ENCODE assay signal across 18 cellular contexts in the genomic region with DNA sequence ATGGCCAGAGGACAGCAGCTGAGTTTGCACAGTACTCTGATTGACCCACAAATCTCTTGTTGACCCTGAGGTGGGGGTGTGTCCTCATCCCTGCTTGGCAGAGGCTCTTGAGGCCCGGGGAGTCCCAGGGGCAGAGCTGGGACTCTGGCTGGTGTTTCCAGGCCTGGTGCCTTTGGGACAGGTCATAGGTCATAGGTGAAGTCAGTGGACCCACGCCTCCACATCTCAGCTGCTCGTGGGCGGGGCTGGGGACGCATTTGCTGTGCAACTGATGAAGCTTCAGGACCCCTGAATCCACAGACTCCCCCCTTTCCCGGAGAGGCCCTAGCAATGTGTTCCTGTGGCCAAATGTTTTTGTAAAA. TPM values are rescaled to one million over a fixed set of nuclear protein-coding genes. Genes with fewer than 3 reads are reported as not detected.
A peak's percentile ranks its signal among the peaks of the same experiment; 100 is the strongest.
DNase-seq lines count a peak whose midpoint lies in the region; ATAC-seq and TF ChIP-seq lines count a peak whose summit lies in the region.
"Had no signal": no experiment of that assay in that cellular context is flagged by ENCODE, and none has a peak within 500 bp of the region (broad histone marks: within the 10 kb centered on the region; RNA-seq: fewer than 3 reads in every experiment).

No MANE protein-coding gene starts in this region.

- ATAC-seq in naive B cell (ENCODE audit: low read depth in 2 of 2) = no peak
- ATAC-seq: activated CD4-positive, CD25-positive, alpha-beta regulatory T cell treated with anti-CD3 and anti-CD28 coated beads, Interleukin-2, amount 50 U/mL, for 24 hours; activated T-cell treated with anti-CD3 and anti-CD28 coated beads, Interleukin-2, amount 50 U/mL, for 4 hours; gastroesophageal sphincter; Panc1 had no signal

- TF ChIP-seq CTCF in colonic mucosa (IDR thresholded peaks at IDR 0.05) (no peak), testis (IDR thresholded peaks at IDR 0.05) (no peak)

- no peak overlapping the region for H2AK5ac ChIP-seq in mesendoderm (ENCODE audit: low read length)

- POLR2A ChIA-PET in activated CD4-positive, alpha-beta memory T cell treated with anti-CD3 and anti-CD28 coated beads, Interleukin-2, amount 10 ng/mL, durations not matched to agents 7 days and 5 days (lab: Charles Lee) = no interaction called here
- POLR2A ChIA-PET in activated CD4-positive, alpha-beta memory T cell treated with anti-CD3 and anti-CD28 coated beads for 36 hours (lab: Charles Lee) = no interaction called here

- H3K36me3 ChIP-seq in colonic mucosa (no peaks in the 10 kb centered on the region), testis (ENCODE audit: low read depth, missing control alignments) (no peaks in the 10 kb centered on the region), mesendoderm (ENCODE audit: control insufficient read depth, insufficient read depth, low read length) (no peaks in the 10 kb centered on the region)
- H3K36me3 ChIP-seq: gastroesophageal sphincter had no signal

- H3K36me3 Mint-ChIP-seq in activated CD4-positive, alpha-beta memory T cell treated with anti-CD3 and anti-CD28 coated beads, Interleukin-2, amount 10 ng/mL, durations not matched to agents 7 days and 5 days (ENCODE audit: low read depth) = no peaks in the 10 kb centered on the region
- no peaks in the 10 kb centered on the region for H3K36me3 Mint-ChIP-seq in activated CD4-positive, alpha-beta memory T cell treated with anti-CD3 and anti-CD28 coated beads for 36 hours
- H3K36me3 Mint-ChIP-seq in naive B cell = peaks cover 5 to 17% of the 10 kb centered on the region in 2 donors
- H3K36me3 Mint-ChIP-seq in activated T-helper 1 cell treated with anti-CD3 and anti-CD28 coated beads, Interleukin-12 subunit alpha, Interleukin-12 subunit beta, Interleukin-2, Interleukin-4 antibody, amounts not matched to agents 30 ng/mL and 10 ng/mL and 1 ng/mL, durations not matched to agents 14 hours and 24 hours and 36 hours (ENCODE audit: low read depth) = peaks cover 3% of the 10 kb centered on the region

- H3K4me1 Mint-ChIP-seq in activated CD4-positive, alpha-beta memory T cell treated with anti-CD3 and anti-CD28 coated beads, Interleukin-2, amount 10 ng/mL, durations not matched to agents 7 days and 5 days = peaks cover 19% of the 10 kb centered on the region
- peaks cover 9% of the 10 kb centered on the region for H3K4me1 Mint-ChIP-seq in activated CD4-positive, alpha-beta memory T cell treated with anti-CD3 and anti-CD28 coated beads for 36 hours (ENCODE audit: low read depth)
- H3K4me1 Mint-ChIP-seq in naive B cell = peaks cover 44 to 63% (median 59%) of the 10 kb centered on the region in 3 donors
- peaks cover 11% of the 10 kb centered on the region for H3K4me1 Mint-ChIP-seq in activated T-helper 1 cell treated with anti-CD3 and anti-CD28 coated beads, Interleukin-12 subunit alpha, Interleukin-12 subunit beta, Interleukin-2, Interleukin-4 antibody, amounts not matched to agents 30 ng/mL and 10 ng/mL and 1 ng/mL, durations not matched to agents 14 hours and 24 hours and 36 hours (ENCODE audit: low read depth)

- no peaks in the 10 kb centered on the region for H3K27me3 ChIP-seq in colonic mucosa
- no peaks in the 10 kb centered on the region for H3K27me3 ChIP-seq in testis
- no peaks in the 10 kb centered on the region for H3K27me3 ChIP-seq in mesendoderm (ENCODE audit: insufficient read depth, low read length, poor library complexity)
- H3K27me3 ChIP-seq: gastroesophageal sphincter had no signal

- no peak overlapping the region for H3K9ac ChIP-seq in colonic mucosa (ENCODE audit: low read depth in 2 of 2, low read length in 2 of 2)
- no peak overlapping the region for H3K9ac ChIP-seq in mesendoderm (ENCODE audit: low read length)

- no peak overlapping the region for H3K4me2 ChIP-seq in mesendoderm (ENCODE audit: low read length)

- H3K4me3 ChIP-seq in colonic mucosa (peak overlapping the region; percentile 16), testis (no peak overlapping the region), mesendoderm (ENCODE audit: low read length) (no peak overlapping the region)

- H2BK5ac ChIP-seq in mesendoderm (ENCODE audit: low read length) = no peak overlapping the region

- H3K27ac Mint-ChIP-seq in activated CD4-positive, alpha-beta memory T cell treated with anti-CD3 and anti-CD28 coated beads, Interleukin-2, amount 10 ng/mL, durations not matched to agents 7 days and 5 days = no peak overlapping the region
- no peak overlapping the region for H3K27ac Mint-ChIP-seq in activated CD4-positive, alpha-beta memory T cell treated with anti-CD3 and anti-CD28 coated beads for 36 hours
- H3K27ac Mint-ChIP-seq in naive B cell = peak overlapping the region in 4 of 6 donors; percentile 53 to 99 (median 96)
- H3K27ac Mint-ChIP-seq in activated T-helper 1 cell treated with anti-CD3 and anti-CD28 coated beads, Interleukin-12 subunit alpha, Interleukin-12 subunit beta, Interleukin-2, Interleukin-4 antibody, amounts not matched to agents 30 ng/mL and 10 ng/mL and 1 ng/mL, durations not matched to agents 14 hours and 24 hours and 36 hours = no peak overlapping the region

- peaks cover 14% of the 10 kb centered on the region for H3K27me3 Mint-ChIP-seq in activated CD4-positive, alpha-beta memory T cell treated with anti-CD3 and anti-CD28 coated beads, Interleukin-2, amount 10 ng/mL, durations not matched to agents 7 days and 5 days
- peaks cover 10% of the 10 kb centered on the region for H3K27me3 Mint-ChIP-seq in activated CD4-positive, alpha-beta memory T cell treated with anti-CD3 and anti-CD28 coated beads for 36 hours
- H3K27me3 Mint-ChIP-seq in naive B cell = peaks cover 0 to 19% (median 15%) of the 10 kb centered on the region in 3 donors
- peaks cover 17% of the 10 kb centered on the region for H3K27me3 Mint-ChIP-seq in activated T-helper 1 cell treated with anti-CD3 and anti-CD28 coated beads, Interleukin-12 subunit alpha, Interleukin-12 subunit beta, Interleukin-2, Interleukin-4 antibody, amounts not matched to agents 30 ng/mL and 10 ng/mL and 1 ng/mL, durations not matched to agents 14 hours and 24 hours and 36 hours (ENCODE audit: insufficient read depth)

- peak overlapping the region; percentile 40 for H3K27ac ChIP-seq in colonic mucosa
- peak overlapping the region; percentile 25 to 77 for H3K27ac ChIP-seq in testis
- no peak overlapping the region for H3K27ac ChIP-seq in mesendoderm (ENCODE audit: low read depth, low read length)

- no peak overlapping the region for H3K4ac ChIP-seq in mesendoderm (ENCODE audit: low read depth, low read length)

- H2BK120ac ChIP-seq in mesendoderm (ENCODE audit: low read depth, low read length) = no peak overlapping the region

- H2BK15ac ChIP-seq in mesendoderm (replicated peaks; ENCODE audit: low read depth) = no peak overlapping the region

- no peak overlapping the region for H4K8ac ChIP-seq in mesendoderm (ENCODE audit: low read depth, low read length)

- intact Hi-C loops in activated CD4-positive, alpha-beta memory T cell treated with anti-CD3 and anti-CD28 coated beads for 36 hours (cut with micrococcal nuclease) = no loop called here
- intact Hi-C loops in colonic mucosa (cut with DNase I) (loop anchor here (5.0 kb wide), 1 partner anchor 97 kb away; a partner anchor contains a TSS), testis (cut with DNase I; ENCODE audit: low total_unique reads) (no loop called here)
- intact Hi-C loops in activated T-helper 1 cell treated with anti-CD3 and anti-CD28 coated beads, Interleukin-12 subunit alpha, Interleukin-12 subunit beta, Interleukin-2, Interleukin-4 antibody, amounts not matched to agents 30 ng/mL and 10 ng/mL and 1 ng/mL, durations not matched to agents 14 hours and 24 hours and 36 hours (cut with micrococcal nuclease) = no loop called here

- no peaks in the 10 kb centered on the region for H3K79me1 ChIP-seq in mesendoderm (ENCODE audit: low read length)

- CTCF ChIA-PET in activated CD4-positive, alpha-beta memory T cell treated with anti-CD3 and anti-CD28 coated beads, Interleukin-2, amount 10 ng/mL, durations not matched to agents 7 days and 5 days (lab: Charles Lee) = interaction anchor here (1.7 kb wide), 1 partner anchor 21 kb away, joined by 7 read pairs; no protein-coding TSS in a partner anchor
- CTCF ChIA-PET in activated CD4-positive, alpha-beta memory T cell treated with anti-CD3 and anti-CD28 coated beads for 36 hours (lab: Charles Lee) = interaction anchor here (1.2 kb wide), 1 partner anchor 21 kb away, joined by 5 read pairs; no protein-coding TSS in a partner anchor

- no peaks in the 10 kb centered on the region for H3K9me3 Mint-ChIP-seq in activated CD4-positive, alpha-beta memory T cell treated with anti-CD3 and anti-CD28 coated beads, Interleukin-2, amount 10 ng/mL, durations not matched to agents 7 days and 5 days
- H3K9me3 Mint-ChIP-seq in activated CD4-positive, alpha-beta memory T cell treated with anti-CD3 and anti-CD28 coated beads for 36 hours = no peaks in the 10 kb centered on the region
- H3K9me3 Mint-ChIP-seq in naive B cell = no peaks in the 10 kb centered on the region
- no peaks in the 10 kb centered on the region for H3K9me3 Mint-ChIP-seq in activated T-helper 1 cell treated with anti-CD3 and anti-CD28 coated beads, Interleukin-12 subunit alpha, Interleukin-12 subunit beta, Interleukin-2, Interleukin-4 antibody, amounts not matched to agents 30 ng/mL and 10 ng/mL and 1 ng/mL, durations not matched to agents 14 hours and 24 hours and 36 hours
- H3K9me3 Mint-ChIP-seq: activated T-cell treated with anti-CD3 and anti-CD28 coated beads, Interleukin-2, amount 50 U/mL, for 4 hours had no signal

- H3K9me3 ChIP-seq in colonic mucosa (no peaks in the 10 kb centered on the region), testis (no peaks in the 10 kb centered on the region)
- H3K9me3 ChIP-seq: gastroesophageal sphincter had no signal

- no peak overlapping the region for H4K5ac ChIP-seq in mesendoderm (ENCODE audit: low read length)

- no peak overlapping the region for H3K56ac ChIP-seq in mesendoderm (ENCODE audit: low read length)

- H3K18ac ChIP-seq in mesendoderm (ENCODE audit: low read length) = no peak overlapping the region

- no peaks in the 10 kb centered on the region for H3K4me1 ChIP-seq in colonic mucosa
- H3K4me1 ChIP-seq in testis = peaks cover 27% of the 10 kb centered on the region
- no peaks in the 10 kb centered on the region for H3K4me1 ChIP-seq in mesendoderm (ENCODE audit: control insufficient read depth, low read depth, low read length)

- TF ChIP-seq POLR2A in testis (IDR thresholded peaks at IDR 0.05) = no peak

- H3K23ac ChIP-seq in mesendoderm (ENCODE audit: low read length) = no peak overlapping the region

- H3K79me2 ChIP-seq in mesendoderm (ENCODE audit: control insufficient read depth, insufficient read depth, low read length) = no peaks in the 10 kb centered on the region

- 87 to 88% methylated on average over 5 to 6 of the region's 6 CpGs for WGBS in testis, 2 donors
- no CpG with 5 or more reads among the region's 6 CpGs for WGBS in mesendoderm (ENCODE audit: extremely low coverage, insufficient coverage, low lambda C conversion rate)

- no peak overlapping the region for H3K4me3 Mint-ChIP-seq in activated CD4-positive, alpha-beta memory T cell treated with anti-CD3 and anti-CD28 coated beads, Interleukin-2, amount 10 ng/mL, durations not matched to agents 7 days and 5 days
- no peak overlapping the region for H3K4me3 Mint-ChIP-seq in activated CD4-positive, alpha-beta memory T cell treated with anti-CD3 and anti-CD28 coated beads for 36 hours
- H3K4me3 Mint-ChIP-seq in naive B cell = peak overlapping the region; percentile 92 to 99 (median 97)
- no peak overlapping the region for H3K4me3 Mint-ChIP-seq in activated T-helper 1 cell treated with anti-CD3 and anti-CD28 coated beads, Interleukin-12 subunit alpha, Interleukin-12 subunit beta, Interleukin-2, Interleukin-4 antibody, amounts not matched to agents 30 ng/mL and 10 ng/mL and 1 ng/mL, durations not matched to agents 14 hours and 24 hours and 36 hours
- H3K4me3 Mint-ChIP-seq: activated T-cell treated with anti-CD3 and anti-CD28 coated beads, Interleukin-2, amount 50 U/mL, for 4 hours had no signal

- peak; percentile 6 for DNase-seq in activated CD4-positive, alpha-beta memory T cell treated with anti-CD3 and anti-CD28 coated beads, Interleukin-2, amount 10 ng/mL, durations not matched to agents 7 days and 5 days
- DNase-seq in activated CD4-positive, alpha-beta memory T cell treated with anti-CD3 and anti-CD28 coated beads for 36 hours = no peak
- DNase-seq in colonic mucosa (peak; percentile 16), naive B cell (no peak), testis (no peak), mesendoderm (no peak), HCEC 1CT (no peak)
- no peak for DNase-seq in activated T-helper 1 cell treated with anti-CD3 and anti-CD28 coated beads, Interleukin-12 subunit alpha, Interleukin-12 subunit beta, Interleukin-2, Interleukin-4 antibody, amounts not matched to agents 30 ng/mL and 10 ng/mL and 1 ng/mL, durations not matched to agents 14 hours and 24 hours and 36 hours (ENCODE audit: low spot score)
- DNase-seq: activated T-cell treated with anti-CD3 and anti-CD28 coated beads, Interleukin-2, amount 50 U/mL, for 4 hours; COR-L47; midbrain; NCI-H2029 treated with DMSO at 0.1 percent for 48 hours; NCI-H748 treated with DMSO at 0.1 percent for 48 hours; T-helper 1 cell had no signal

RNA-seq across cellular contexts. Expression of a gene that starts 0.4 kb away (rescaled TPM):
- 10 to 100 TPM; 20.8 to 23.6 TPM for total RNA-seq in activated CD4-positive, alpha-beta memory T cell treated with anti-CD3 and anti-CD28 coated beads, Interleukin-2, amount 10 ng/mL, durations not matched to agents 7 days and 5 days
- total RNA-seq in activated CD4-positive, alpha-beta memory T cell treated with anti-CD3 and anti-CD28 coated beads for 36 hours = 10 to 100 TPM; 11.7 to 13.3 TPM
- total RNA-seq in colonic mucosa (1 to 10 TPM; 3.3 to 3.7 TPM), testis (10 to 100 TPM; 15.8 to 18.3 TPM)
- polyA plus RNA-seq in naive B cell (ENCODE audit: low read depth in 6 of 6) (1 to 10 TPM in 5 of 6 donors, under 1 TPM in 1; 0.46 to 3.6 (median 2.7) TPM), testis (ENCODE audit: insufficient read depth, low read depth, low replicate concordance) (10.8 TPM)
- 6.1 and 6.3 TPM in 2 replicates for total RNA-seq in activated T-helper 1 cell treated with anti-CD3 and anti-CD28 coated beads, Interleukin-12 subunit alpha, Interleukin-12 subunit beta, Interleukin-2, Interleukin-4 antibody, amounts not matched to agents 30 ng/mL and 10 ng/mL and 1 ng/mL, durations not matched to agents 14 hours and 24 hours and 36 hours
- polyA plus RNA-seq in mesendoderm (2013, experiment 1 of 2) = 0.18 TPM
- 0.13 TPM for polyA plus RNA-seq in mesendoderm (2013, experiment 2 of 2)
- total RNA-seq: temporal lobe had no signal

Comparison
In these comparisons a context has a peak if more than half of its experiments do, and no peak if none do; other contexts are left out.
1. DNase-seq: peak in activated CD4-positive, alpha-beta memory T cell treated with anti-CD3 and anti-CD28 coated beads, Interleukin-2, amount 10 ng/mL, durations not matched to agents 7 days and 5 days (single experiment) and colonic mucosa (single experiment); none in activated CD4-positive, alpha-beta memory T cell treated with anti-CD3 and anti-CD28 coated beads for 36 hours (single experiment), naive B cell (single experiment), testis (single experiment), activated T-helper 1 cell treated with anti-CD3 and anti-CD28 coated beads, Interleukin-12 subunit alpha, Interleukin-12 subunit beta, Interleukin-2, Interleukin-4 antibody, amounts not matched to agents 30 ng/mL and 10 ng/mL and 1 ng/mL, durations not matched to agents 14 hours and 24 hours and 36 hours (single experiment), mesendoderm (single experiment) and HCEC 1CT (single experiment).
2. H3K27ac Mint-ChIP-seq: peak in naive B cell (4 of 6); none in activated CD4-positive, alpha-beta memory T cell treated with anti-CD3 and anti-CD28 coated beads, Interleukin-2, amount 10 ng/mL, durations not matched to agents 7 days and 5 days (single experiment), activated CD4-positive, alpha-beta memory T cell treated with anti-CD3 and anti-CD28 coated beads for 36 hours (single experiment) and activated T-helper 1 cell treated with anti-CD3 and anti-CD28 coated beads, Interleukin-12 subunit alpha, Interleukin-12 subunit beta, Interleukin-2, Interleukin-4 antibody, amounts not matched to agents 30 ng/mL and 10 ng/mL and 1 ng/mL, durations not matched to agents 14 hours and 24 hours and 36 hours (single experiment).
3. H3K4me3 Mint-ChIP-seq: peak in naive B cell (8 of 8); none in activated CD4-positive, alpha-beta memory T cell treated with anti-CD3 and anti-CD28 coated beads, Interleukin-2, amount 10 ng/mL, durations not matched to agents 7 days and 5 days (single experiment), activated CD4-positive, alpha-beta memory T cell treated with anti-CD3 and anti-CD28 coated beads for 36 hours (single experiment) and activated T-helper 1 cell treated with anti-CD3 and anti-CD28 coated beads, Interleukin-12 subunit alpha, Interleukin-12 subunit beta, Interleukin-2, Interleukin-4 antibody, amounts not matched to agents 30 ng/mL and 10 ng/mL and 1 ng/mL, durations not matched to agents 14 hours and 24 hours and 36 hours (single experiment).